Comparison of ENCODE assay signal across 8 cellular contexts in the genomic region with DNA sequence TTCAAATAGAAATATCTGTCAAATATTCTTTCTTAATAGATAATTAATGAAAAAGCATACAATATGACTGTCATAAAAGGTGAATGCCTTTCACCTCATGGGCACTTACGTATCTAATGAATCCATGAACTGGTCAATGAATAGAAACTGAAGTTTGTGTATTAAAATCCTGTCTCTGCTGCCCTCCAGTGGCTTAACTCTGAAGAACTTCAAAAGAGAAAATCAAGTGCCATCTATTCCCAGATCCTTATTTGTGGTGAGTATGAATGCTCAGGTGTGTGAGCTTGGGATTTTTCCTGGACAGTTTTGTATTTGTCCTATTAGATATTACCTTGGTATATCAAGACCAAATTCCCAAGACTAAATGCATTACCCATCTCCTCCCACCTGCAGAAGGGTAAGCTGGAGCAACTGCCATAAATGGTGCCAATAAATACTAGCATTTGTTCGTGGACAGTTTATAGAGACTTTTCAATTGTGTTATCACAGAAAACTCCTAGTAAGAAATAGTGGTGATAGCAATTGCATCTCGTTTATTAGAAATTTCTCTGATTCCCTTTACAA. TPM values are rescaled to one million over a fixed set of nuclear protein-coding genes. Genes with fewer than 3 reads are reported as not detected.
A peak's percentile ranks its signal among the peaks of the same experiment; 100 is the strongest.
DNase-seq lines count a peak whose midpoint lies in the region; ATAC-seq and TF ChIP-seq lines count a peak whose summit lies in the region.

No MANE protein-coding gene starts in this region.

- H4K20me1 ChIP-seq in SU-DHL-6 (ENCODE audit: low read depth, low read length), result 0 out of 2 replicates have a peak, but pooled peaks cover 2% of the 10 kb centered on the region

- H3K9me3 ChIP-seq in BE2C, result no peaks in the 10 kb centered on the region
- no peaks in the 10 kb centered on the region for H3K9me3 ChIP-seq in SU-DHL-6 (ENCODE audit: insufficient read depth, low read length)

- H3K9me3 Mint-ChIP-seq in progenitor cell of endocrine pancreas (ENCODE audit: low read depth), result no peaks in the 10 kb centered on the region

- no peak overlapping the region for H3K9ac ChIP-seq in SU-DHL-6 (ENCODE audit: low read length)

- no peaks in the 10 kb centered on the region for H3F3A ChIP-seq in SU-DHL-6 (ENCODE audit: insufficient read depth)

- no peaks in the 10 kb centered on the region for H3K79me2 ChIP-seq in SU-DHL-6 (ENCODE audit: insufficient read depth, low read length)

- no peaks in the 10 kb centered on the region for H3K4me1 ChIP-seq in BE2C

- H3K36me3 ChIP-seq in BE2C, result no peaks in the 10 kb centered on the region
- no peaks in the 10 kb centered on the region for H3K36me3 ChIP-seq in SU-DHL-6 (ENCODE audit: low read length)

- no peak overlapping the region for H3K4me2 ChIP-seq in SU-DHL-6 (ENCODE audit: low read depth, low read length, poor library complexity, severe bottlenecking)

- no peak overlapping the region for H3K4me3 Mint-ChIP-seq in progenitor cell of endocrine pancreas (ENCODE audit: low read depth)

- peaks cover 9% of the 10 kb centered on the region for H3K27me3 Mint-ChIP-seq in progenitor cell of endocrine pancreas

- H3K27me3 ChIP-seq in BE2C (no peaks in the 10 kb centered on the region; the same call in 1 of the 2 replicates), SU-DHL-6 (ENCODE audit: low read length) (no peaks in the 10 kb centered on the region)

- H3K36me3 Mint-ChIP-seq in progenitor cell of endocrine pancreas (ENCODE audit: insufficient read depth), result no peaks in the 10 kb centered on the region

- no peaks in the 10 kb centered on the region for H3K9me2 ChIP-seq in SU-DHL-6 (replicated peaks; ENCODE audit: insufficient read depth, low read length)

- TF ChIP-seq CTCF in BE2C (IDR thresholded peaks at IDR 0.05; ENCODE audit: low read depth, low read length) (peak; percentile 71), GM12875 (IDR thresholded peaks at IDR 0.05; ENCODE audit: borderline replicate concordance, insufficient read depth, low read depth, low read length) (peak; percentile 37; the same call in 1 of the 2 replicates), SU-DHL-6 (IDR thresholded peaks at IDR 0.05; ENCODE audit: insufficient read depth, low read length, poor library complexity, severe bottlenecking) (peak; percentile 20), progenitor cell of endocrine pancreas (IDR thresholded peaks at IDR 0.05; ENCODE audit: unreplicated experiment) (peak; percentile 79)

- no peak for ATAC-seq in HG02970 (IDR thresholded peaks at IDR 0.05; ENCODE audit: low FRiP score, unreplicated experiment)

- no peak overlapping the region for H2AFZ ChIP-seq in SU-DHL-6 (ENCODE audit: low read depth, low read length, severe bottlenecking)

- no peak overlapping the region for H3K4me3 ChIP-seq in BE2C (ENCODE audit: low read depth, low read length)
- H3K4me3 ChIP-seq in GM12875 (ENCODE audit: low read depth, low read length), result no peak overlapping the region
- no peak overlapping the region for H3K4me3 ChIP-seq in SU-DHL-6 (ENCODE audit: insufficient read depth, low read length, poor library complexity, severe bottlenecking)

- peak; percentile 44 for DNase-seq in BE2C
- peak; percentile 4 for DNase-seq in NCI-H1048 (lab: John Stamatoyannopoulos, UW)
- DNase-seq in fibroblast of the conjunctiva (ENCODE audit: low read depth), result peak; percentile 46
- DNase-seq in progenitor cell of endocrine pancreas (ENCODE audit: low spot score, unreplicated experiment), result peak; percentile 33
- DNase-seq in activated CD8-positive, alpha-beta memory T cell treated with anti-CD3 and anti-CD28 coated beads for 24 hours, result no peak

- no peak overlapping the region for H3K27ac ChIP-seq in SU-DHL-6 (ENCODE audit: low read depth, low read length)

- H3K27ac Mint-ChIP-seq in progenitor cell of endocrine pancreas, result no peak overlapping the region

- peaks cover 13% of the 10 kb centered on the region for H3K4me1 Mint-ChIP-seq in progenitor cell of endocrine pancreas (ENCODE audit: low read depth)

RNA-seq across cellular contexts. Expression of a gene that starts 44.0 kb away (rescaled TPM):
- polyA plus RNA-seq in BE2C (2012; ENCODE audit: insufficient read depth, insufficient read length, low read depth), result 0.31 TPM
- 0.26 and 0.42 TPM in 2 replicates for total RNA-seq in progenitor cell of endocrine pancreas

RNA-seq across cellular contexts. Expression of a gene that starts 45.0 kb away (rescaled TPM):
- 0.23 TPM for polyA plus RNA-seq in BE2C (2012; ENCODE audit: insufficient read depth, insufficient read length, low read depth)
- total RNA-seq in progenitor cell of endocrine pancreas, result not detected in 2 replicates

Comparison
In these comparisons a context has a peak if more than half of its experiments do, and no peak if none do; other contexts are left out.
1. CTCF ChIP-seq: peak in every context shown above with its lines; median percentile 79 in progenitor cell of endocrine pancreas; 71 in BE2C; 37 in GM12875; 20 in SU-DHL-6.